In the genomic region with DNA sequence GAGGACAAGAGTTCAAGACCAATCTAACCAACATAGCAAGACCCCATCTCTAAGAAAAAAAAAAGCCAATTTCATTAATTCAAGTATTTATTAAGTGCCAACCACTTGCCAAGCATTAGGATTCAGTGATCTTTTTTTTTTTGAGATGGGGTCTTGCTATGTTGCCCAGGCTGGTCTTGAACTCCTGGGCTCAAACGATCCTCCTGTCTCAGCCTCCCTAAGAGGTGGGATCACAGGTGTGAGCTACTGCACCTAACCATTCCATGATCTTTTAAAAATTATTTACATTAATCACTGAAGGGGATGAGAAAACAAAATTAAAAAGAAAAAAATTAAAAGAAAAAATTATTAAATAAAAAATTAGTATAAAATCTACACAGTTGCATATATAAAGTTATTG, we compare ENCODE assay signal across 33 cellular contexts.
"Had no signal": no experiment of that assay in that cellular context is flagged by ENCODE, and none has a peak within 500 bp of the region (broad histone marks: within the 10 kb centered on the region; RNA-seq: fewer than 3 reads in every experiment).

No MANE protein-coding gene starts in this region.

- H3K9me3 ChIP-seq: adrenal gland, ascending aorta, body of pancreas, breast epithelium had no signal

- ATAC-seq: activated naive CD4-positive, alpha-beta T cell treated with anti-CD3 and anti-CD28 coated beads, Interleukin-2, amount 50 U/mL, for 72 hours; activated naive CD8-positive, alpha-beta T cell treated with anti-CD3 and anti-CD28 coated beads, Interleukin-2, amount 50 U/mL, for 24 hours; activated T-cell treated with anti-CD3 and anti-CD28 coated beads, Interleukin-2, amount 50 U/mL, for 4 hours; activated T-cell treated with anti-CD3 and anti-CD28 coated beads, Interleukin-2, amount 50 U/mL, for 72 hours; activated T-helper 17 cell treated with anti-CD3 and anti-CD28 coated beads, Interleukin-2, amount 50 U/mL, for 72 hours; body of pancreas had no signal

- H3K4me3 ChIP-seq: adrenal gland, ascending aorta, body of pancreas, breast epithelium, cardiac muscle cell had no signal

- DNase-seq: activated effector memory CD4-positive, alpha-beta T cell treated with anti-CD3 and anti-CD28 coated beads, Interleukin-2, amount 50 U/mL, for 16 hours; activated effector memory CD4-positive, alpha-beta T cell treated with Interleukin-2 at 50 U/mL for 16 hours; activated gamma-delta T cell; activated gamma-delta T cell treated with Interleukin-2 at 50 U/mL for 16 hours; activated naive CD4-positive, alpha-beta T cell; activated naive CD4-positive, alpha-beta T cell treated with anti-CD3 and anti-CD28 coated beads for 36 hours; activated naive CD4-positive, alpha-beta T cell treated with anti-CD3 and anti-CD28 coated beads, Interleukin-2, amount 10 ng/mL, durations not matched to agents 7 days and 5 days; activated naive CD4-positive, alpha-beta T cell treated with anti-CD3 and anti-CD28 coated beads, Interleukin-2, amount 50 U/mL, for 16 hours; activated naive CD4-positive, alpha-beta T cell treated with Interleukin-2 at 50 U/mL for 16 hours; activated naive CD8-positive, alpha-beta T cell treated with anti-CD3 and anti-CD28 coated beads for 36 hours; activated naive CD8-positive, alpha-beta T cell treated with anti-CD3 and anti-CD28 coated beads, Interleukin-2, amount 10 ng/mL, durations not matched to agents 7 days and 5 days; activated naive CD8-positive, alpha-beta T cell treated with anti-CD3 and anti-CD28 coated beads, Interleukin-2, amount 50 U/mL, for 24 hours; activated T-cell treated with anti-CD3 and anti-CD28 coated beads, Interleukin-2, amount 50 U/mL, for 24 hours; activated T-cell treated with anti-CD3 and anti-CD28 coated beads, Interleukin-2, amount 50 U/mL, for 4 hours; activated T-cell treated with anti-CD3 and anti-CD28 coated beads, Interleukin-2, amount 50 U/mL, for 48 hours; activated T-cell treated with anti-CD3 and anti-CD28 coated beads, Interleukin-2, amount 50 U/mL, for 72 hours; adrenal gland; amniotic stem cell; amygdala; anterior cingulate cortex; aorta; body of pancreas; brain microvascular endothelial cell; caudate nucleus; central memory CD4-positive, alpha-beta T cell; cerebellar nuclear complex had no signal

- H3K27me3 ChIP-seq: adrenal gland, ascending aorta, body of pancreas, brain microvascular endothelial cell, breast epithelium, cardiac muscle cell had no signal

- H3K36me3 ChIP-seq: brain microvascular endothelial cell, breast epithelium had no signal

- H3K27ac ChIP-seq: adrenal gland, ascending aorta, body of pancreas, brain microvascular endothelial cell, breast epithelium, cardiac muscle cell had no signal

- H3K4me1 ChIP-seq: adrenal gland, ascending aorta, body of pancreas, breast epithelium had no signal

- FAIRE-seq: astrocyte, bronchial epithelial cell had no signal
